ENCODE assay signal across 16 cellular contexts in genomic region chr3:87076951-87077350, GRCh38.
DNase-seq lines count a peak whose midpoint lies in the region; ATAC-seq and TF ChIP-seq lines count a peak whose summit lies in the region.
"Had no signal": no experiment of that assay in that cellular context is flagged by ENCODE, and none has a peak within 500 bp of the region (broad histone marks: within the 10 kb centered on the region; RNA-seq: fewer than 3 reads in every experiment).

No MANE protein-coding gene starts in this region.

- POLR2A ChIA-PET in PC-3 (lab: Charles Lee; ENCODE audit: unreplicated experiment), result interaction anchor here (0.6 kb wide), 1 partner anchor 41 kb away, joined by 5 read pairs; no protein-coding TSS in a partner anchor
- POLR2A ChIA-PET in CD4-positive, alpha-beta T cell (lab: Charles Lee), result no interaction called here

- H3K36me3 ChIP-seq in PC-3 (ENCODE audit: low read depth, low read length), result no peaks in the 10 kb centered on the region

- BruUV-seq in PC-3 (replicated peaks; lab: Mats Ljungman, UMichigan), result no TSS peak

- no peak overlapping the region for H2AFZ ChIP-seq in PC-3 (ENCODE audit: low read length)

- no peaks in the 10 kb centered on the region for H3K9me2 ChIP-seq in PC-3 (replicated peaks; ENCODE audit: low read length)

- no peaks in the 10 kb centered on the region for H3K27me3 Mint-ChIP-seq in endothelial cell (ENCODE audit: unreplicated experiment)
- peaks cover 5% of the 10 kb centered on the region for H3K27me3 Mint-ChIP-seq in CD4-positive, alpha-beta T cell
- H3K27me3 Mint-ChIP-seq: naive B cell had no signal

- H3K4me1 ChIP-seq in PC-3 (ENCODE audit: insufficient read depth, low read length), result peaks cover 12% of the 10 kb centered on the region

- no peaks in the 10 kb centered on the region for H3K79me2 ChIP-seq in PC-3 (ENCODE audit: low read length)

- TF ChIP-seq CTCF in PC-3 (conservative IDR thresholded peaks at IDR 0.05; ENCODE audit: low read depth, low read length), result no peak
- no peak for TF ChIP-seq CTCF in fibroblast of mammary gland (conservative IDR thresholded peaks at IDR 0.05; ENCODE audit: control insufficient read depth, insufficient read depth, low read depth, low read length)
- no peak for TF ChIP-seq CTCF in retinal pigment epithelial cell (conservative IDR thresholded peaks at IDR 0.05; ENCODE audit: low read depth, low read length)
- TF ChIP-seq CTCF in endothelial cell (IDR thresholded peaks at IDR 0.05; ENCODE audit: unreplicated experiment), result no peak
- TF ChIP-seq CTCF in CD4-positive, alpha-beta T cell (IDR thresholded peaks at IDR 0.05), result no peak

- H3K4me2 ChIP-seq in PC-3 (ENCODE audit: low read length), result peak overlapping the region; percentile 58

- no peak overlapping the region for H3K4me3 Mint-ChIP-seq in endothelial cell (ENCODE audit: unreplicated experiment)
- no peak overlapping the region for H3K4me3 Mint-ChIP-seq in CD4-positive, alpha-beta T cell
- H3K4me3 Mint-ChIP-seq: naive B cell had no signal

- ATAC-seq in PC-3, result peak; percentile 100
- no peak for ATAC-seq in CD4-positive, alpha-beta T cell (ENCODE audit: poor library complexity)
- ATAC-seq: right cardiac atrium, SK-N-SH treated with all-trans-retinoic acid at 6 μM for 48 hours had no signal

- H3K4me1 Mint-ChIP-seq in endothelial cell (ENCODE audit: unreplicated experiment), result no peaks in the 10 kb centered on the region
- H3K4me1 Mint-ChIP-seq in CD4-positive, alpha-beta T cell (ENCODE audit: low read depth), result no peaks in the 10 kb centered on the region
- H3K4me1 Mint-ChIP-seq: naive B cell had no signal

- no peaks in the 10 kb centered on the region for H3K27me3 ChIP-seq in PC-3 (ENCODE audit: low read length)
- no peaks in the 10 kb centered on the region for H3K27me3 ChIP-seq in CD4-positive, alpha-beta T cell (ENCODE audit: control insufficient read depth, insufficient read depth, low read length)

- no peaks in the 10 kb centered on the region for H3K9me3 Mint-ChIP-seq in endothelial cell (ENCODE audit: unreplicated experiment)
- no peaks in the 10 kb centered on the region for H3K9me3 Mint-ChIP-seq in CD4-positive, alpha-beta T cell
- H3K9me3 Mint-ChIP-seq: naive B cell had no signal

- DNase-seq in ELR (ENCODE audit: low read depth), result peak; percentile 90
- DNase-seq in PC-3, result peak; percentile 87
- DNase-seq in fibroblast of mammary gland (ENCODE audit: low read depth), result peak; percentile 75
- DNase-seq in retinal pigment epithelial cell (ENCODE audit: low read depth), result peak; percentile 27
- no peak for DNase-seq in iPS-NIHi7 (ENCODE audit: extremely low spot score)
- no peak for DNase-seq in endothelial cell (ENCODE audit: low spot score)
- DNase-seq in CD4-positive, alpha-beta T cell, result no peak
- no peak for DNase-seq in activated CD4-positive, alpha-beta T cell treated with anti-CD3 and anti-CD28 coated beads for 4 hours
- DNase-seq: activated naive CD4-positive, alpha-beta T cell treated with anti-CD3 and anti-CD28 coated beads, Interleukin-2, amount 50 U/mL, for 16 hours; COR-L47; cortex of kidney; kidney; naive B cell; right cardiac atrium had no signal

- H3K9ac ChIP-seq in PC-3 (ENCODE audit: low read length), result no peak overlapping the region

- 0 out of 2 replicates have a peak overlapping the region, but pooled peaks have one; percentile 4 for H3K4me3 ChIP-seq in PC-3 (ENCODE audit: low read length)
- no peak overlapping the region for H3K4me3 ChIP-seq in fibroblast of mammary gland (ENCODE audit: control insufficient read depth, low read depth, low read length)
- no peak overlapping the region for H3K4me3 ChIP-seq in retinal pigment epithelial cell (ENCODE audit: low read length)

- CTCF ChIA-PET in PC-3 (lab: Charles Lee), result no interaction called here
- CTCF ChIA-PET in CD4-positive, alpha-beta T cell (lab: Charles Lee), result no interaction called here

- no peak overlapping the region for H3K27ac Mint-ChIP-seq in endothelial cell (ENCODE audit: unreplicated experiment)
- no peak overlapping the region for H3K27ac Mint-ChIP-seq in CD4-positive, alpha-beta T cell
- H3K27ac Mint-ChIP-seq: naive B cell had no signal

- no peaks in the 10 kb centered on the region for H4K20me1 ChIP-seq in PC-3 (ENCODE audit: low read length)

- no peaks in the 10 kb centered on the region for H3K36me3 Mint-ChIP-seq in endothelial cell (ENCODE audit: low read depth, unreplicated experiment)
- H3K36me3 Mint-ChIP-seq in CD4-positive, alpha-beta T cell (ENCODE audit: low read depth), result no peaks in the 10 kb centered on the region
- H3K36me3 Mint-ChIP-seq: naive B cell had no signal

- H3K9me3 ChIP-seq in PC-3 (ENCODE audit: low read length), result no peaks in the 10 kb centered on the region
- no peaks in the 10 kb centered on the region for H3K9me3 ChIP-seq in CD4-positive, alpha-beta T cell (ENCODE audit: control insufficient read depth, low read length)

- peak overlapping the region; percentile 15; the same call in 1 of the 2 replicates for H3K27ac ChIP-seq in PC-3 (ENCODE audit: low read length)
- H3K27ac ChIP-seq in CD4-positive, alpha-beta T cell (ENCODE audit: low read depth, low read length), result no peak overlapping the region
- H3K27ac ChIP-seq: VCaP had no signal

- no peaks in the 10 kb centered on the region for H3F3A ChIP-seq in PC-3 (ENCODE audit: low read length, unreplicated experiment)

- intact Hi-C loops in PC-3 (cut with micrococcal nuclease), result no loop called here
- intact Hi-C loops in CD4-positive, alpha-beta T cell (cut with DNase I, micrococcal nuclease), result no loop called here

Comparison
In these comparisons a context has a peak if more than half of its experiments do, and no peak if none do; other contexts are left out.
1. DNase-seq: peak in ELR (single experiment), PC-3 (single experiment), fibroblast of mammary gland (single experiment) and retinal pigment epithelial cell (single experiment); none in iPS-NIHi7 (single experiment), endothelial cell (single experiment), CD4-positive, alpha-beta T cell (0 of 10) and activated CD4-positive, alpha-beta T cell treated with anti-CD3 and anti-CD28 coated beads for 4 hours (0 of 2).